Comparison of ENCODE assay signal across 9 cellular contexts in the genomic region with DNA sequence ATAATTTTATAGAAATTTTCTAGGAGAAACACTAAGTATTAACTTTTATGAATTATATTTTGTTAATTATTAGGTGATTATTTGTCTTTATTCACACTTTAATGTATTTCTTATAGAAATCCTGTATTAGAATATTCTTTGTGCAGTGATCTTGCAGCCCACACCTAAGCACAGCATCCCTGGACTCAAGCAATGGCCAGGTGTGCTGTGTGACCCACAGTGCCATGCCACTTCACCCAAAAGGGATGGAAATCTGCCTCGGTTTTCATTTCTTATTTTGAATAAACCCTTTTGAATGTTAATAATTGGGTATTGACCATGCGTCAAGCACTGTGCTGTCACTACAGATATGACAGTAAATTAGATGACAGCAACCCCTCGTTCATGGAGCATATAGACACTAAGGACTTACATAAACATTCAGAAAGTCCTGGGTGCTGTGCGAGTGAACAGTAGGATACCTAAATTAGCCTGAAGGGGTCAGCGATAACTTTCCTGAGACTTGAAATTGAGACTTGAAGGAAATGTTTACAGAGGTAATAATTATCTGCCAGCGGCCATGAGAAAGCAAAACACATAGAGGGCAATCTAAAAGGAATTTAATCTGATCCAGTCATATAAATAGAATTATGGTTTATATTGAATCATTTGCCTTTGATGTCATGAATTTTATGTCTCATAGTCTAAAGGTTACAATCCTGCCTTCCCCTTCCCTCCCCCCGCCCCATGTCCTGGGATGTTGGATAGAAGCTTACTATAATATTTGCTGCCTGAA. TPM values are rescaled to one million over a fixed set of nuclear protein-coding genes. Genes with fewer than 3 reads are reported as not detected.
DNase-seq lines count a peak whose midpoint lies in the region; ATAC-seq, FAIRE-seq and TF ChIP-seq lines count a peak whose summit lies in the region.
"Had no signal": no experiment of that assay in that cellular context is flagged by ENCODE, and none has a peak within 500 bp of the region (broad histone marks: within the 10 kb centered on the region; RNA-seq: fewer than 3 reads in every experiment).

No MANE protein-coding gene starts in this region.

- no peak overlapping the region for H2BK5ac ChIP-seq in mesendoderm (ENCODE audit: low read length)

- no peak overlapping the region for H2BK120ac ChIP-seq in mesendoderm (ENCODE audit: low read depth, low read length)

- H3K4ac ChIP-seq in mesendoderm (ENCODE audit: low read depth, low read length) = no peak overlapping the region

- no TSS peak for BruUV-seq in Calu3 (replicated peaks; lab: Mats Ljungman, UMichigan)

- peak overlapping the region; percentile 59 for H3K9ac ChIP-seq in astrocyte (ENCODE audit: low read length)
- H3K9ac ChIP-seq in mesendoderm (ENCODE audit: low read length) = no peak overlapping the region

- H2AFZ ChIP-seq in astrocyte (ENCODE audit: low read depth, low read length) = no peak overlapping the region

- FAIRE-seq in astrocyte (lab: Jason Lieb, UNC) = no peak

- H3K9me3 Mint-ChIP-seq in Calu3 (ENCODE audit: low read depth, unreplicated experiment) (no peaks in the 10 kb centered on the region), astrocyte (ENCODE audit: unreplicated experiment) (no peaks in the 10 kb centered on the region)

- no peaks in the 10 kb centered on the region for H3K27me3 Mint-ChIP-seq in Calu3 (ENCODE audit: unreplicated experiment)
- no peaks in the 10 kb centered on the region for H3K27me3 Mint-ChIP-seq in astrocyte (ENCODE audit: low read depth, unreplicated experiment)

- peaks cover 10% of the 10 kb centered on the region for H3K36me3 ChIP-seq in astrocyte (ENCODE audit: insufficient read depth, low read length)
- H3K36me3 ChIP-seq in mesendoderm (ENCODE audit: control insufficient read depth, insufficient read depth, low read length) = no peaks in the 10 kb centered on the region
- H3K36me3 ChIP-seq: esophagus muscularis mucosa had no signal

- H3K4me3 ChIP-seq in LNCaP clone FGC (ENCODE audit: low read depth, low read length) (no peak overlapping the region), astrocyte (ENCODE audit: insufficient read depth, low read depth, low read length) (no peak overlapping the region), mesendoderm (ENCODE audit: low read length) (no peak overlapping the region)
- H3K4me3 ChIP-seq: esophagus muscularis mucosa had no signal

- intact Hi-C loops in Calu3 (cut with micrococcal nuclease; ENCODE audit: unreplicated experiment) = loop anchor here (1.0 to 2.0 kb wide), 5 partner anchors 44 to 1012 kb away; no protein-coding TSS in a partner anchor

- H3K27ac ChIP-seq in astrocyte (ENCODE audit: low read depth, low read length) (peak overlapping the region; percentile 74), mesendoderm (ENCODE audit: low read depth, low read length) (no peak overlapping the region)
- H3K27ac ChIP-seq: esophagus muscularis mucosa had no signal

- H2BK15ac ChIP-seq in mesendoderm (replicated peaks; ENCODE audit: low read depth) = no peak overlapping the region

- H4K8ac ChIP-seq in mesendoderm (ENCODE audit: low read depth, low read length) = no peak overlapping the region

- H3K27me3 ChIP-seq in astrocyte (ENCODE audit: insufficient read depth, low read length) (no peaks in the 10 kb centered on the region), mesendoderm (ENCODE audit: insufficient read depth, low read length, poor library complexity) (no peaks in the 10 kb centered on the region)
- H3K27me3 ChIP-seq: esophagus muscularis mucosa had no signal

- H3K36me3 Mint-ChIP-seq in Calu3 (ENCODE audit: insufficient read depth, unreplicated experiment) (peaks cover 11% of the 10 kb centered on the region), astrocyte (ENCODE audit: low read depth, unreplicated experiment) (no peaks in the 10 kb centered on the region)

- peak overlapping the region; percentile 21 for H3K4me3 Mint-ChIP-seq in Calu3 (ENCODE audit: low read depth, unreplicated experiment)
- H3K4me3 Mint-ChIP-seq in astrocyte (ENCODE audit: unreplicated experiment) = no peak overlapping the region

- H3K27ac Mint-ChIP-seq in Calu3 (ENCODE audit: unreplicated experiment) (peak overlapping the region; percentile 34), astrocyte (ENCODE audit: unreplicated experiment) (no peak overlapping the region)

- no peaks in the 10 kb centered on the region for H4K20me1 ChIP-seq in astrocyte (ENCODE audit: insufficient read depth, low read length)

- H3K4me1 Mint-ChIP-seq in Calu3 (ENCODE audit: low read depth, unreplicated experiment) = peaks cover 39% of the 10 kb centered on the region
- peaks cover 4% of the 10 kb centered on the region for H3K4me1 Mint-ChIP-seq in astrocyte (ENCODE audit: low read depth, unreplicated experiment)

- H3K79me1 ChIP-seq in mesendoderm (ENCODE audit: low read length) = no peaks in the 10 kb centered on the region

- H3K23ac ChIP-seq in mesendoderm (ENCODE audit: low read length) = no peak overlapping the region

- ATAC-seq in GM21390 (IDR thresholded peaks at IDR 0.05; ENCODE audit: unreplicated experiment) (no peak), HG03108 (IDR thresholded peaks at IDR 0.05; ENCODE audit: unreplicated experiment) (no peak)

- H3K79me2 ChIP-seq in astrocyte (ENCODE audit: insufficient read depth, low read length) = no peaks in the 10 kb centered on the region
- H3K79me2 ChIP-seq in mesendoderm (ENCODE audit: control insufficient read depth, insufficient read depth, low read length) = no peaks in the 10 kb centered on the region

- H3K4me2 ChIP-seq in astrocyte (ENCODE audit: low read length) (peak overlapping the region; percentile 10), mesendoderm (ENCODE audit: low read length) (no peak overlapping the region)

- H3K4me1 ChIP-seq in astrocyte (ENCODE audit: insufficient read depth, low read length) = peaks cover 7% of the 10 kb centered on the region
- H3K4me1 ChIP-seq in mesendoderm (ENCODE audit: control insufficient read depth, low read depth, low read length) = peaks cover 4% of the 10 kb centered on the region

- DNase-seq in Calu3 (peak; percentile 31), LNCaP clone FGC (ENCODE audit: low read depth) (peak; percentile 63), astrocyte (ENCODE audit: low read depth) (peak; percentile 58), mesendoderm (peak; percentile 83), COLO668 (lab: John Stamatoyannopoulos, UW; ENCODE audit: unreplicated experiment) (no peak), DMS153 (lab: John Stamatoyannopoulos, UW) (no peak)

- H3K9me3 ChIP-seq in astrocyte (ENCODE audit: insufficient read depth, low read depth, low read length) = no peaks in the 10 kb centered on the region
- H3K9me3 ChIP-seq: esophagus muscularis mucosa had no signal

- no CpG with 5 or more reads among the region's 7 CpGs for WGBS in mesendoderm (ENCODE audit: extremely low coverage, insufficient coverage, low lambda C conversion rate)

- TF ChIP-seq CTCF in Calu3 (IDR thresholded peaks at IDR 0.05; ENCODE audit: unreplicated experiment) (peak; percentile 47), LNCaP clone FGC (IDR thresholded peaks at IDR 0.05; ENCODE audit: control insufficient read depth, extremely low read depth, insufficient read depth) (peak; percentile 36), astrocyte (IDR thresholded peaks at IDR 0.05; ENCODE audit: insufficient read depth, low read depth, low read length) (peak; percentile 29)

- CTCF ChIA-PET in Calu3 (lab: Charles Lee) = interaction anchor here (0.6 to 5.3 kb wide), 19 partner anchors 10 to 791 kb away, joined by 3 to 85 read pairs (median 4); a partner anchor contains a TSS

- H4K5ac ChIP-seq in mesendoderm (ENCODE audit: low read length) = no peak overlapping the region

- no peak overlapping the region for H3K56ac ChIP-seq in mesendoderm (ENCODE audit: low read length)

- H3K18ac ChIP-seq in mesendoderm (ENCODE audit: low read length) = no peak overlapping the region

- no peak overlapping the region for H2AK5ac ChIP-seq in mesendoderm (ENCODE audit: low read length)

RNA-seq across cellular contexts. Expression of a gene that starts 52.7 kb away (rescaled TPM):
- total RNA-seq in Calu3 (2022) (0.99 and 1.5 TPM in 2 replicates), astrocyte (4.3 and 6.5 TPM in 2 replicates)
- 0.22 TPM for polyA plus RNA-seq in mesendoderm (2013, experiment 1 of 2)
- polyA plus RNA-seq in mesendoderm (2013, experiment 2 of 2) = 0.14 TPM

RNA-seq across cellular contexts. Expression of a gene that starts 53.5 kb away (rescaled TPM):
- total RNA-seq in Calu3 (2022) (125 and 135 TPM in 2 replicates), astrocyte (52.9 and 56.6 TPM in 2 replicates)
- polyA plus RNA-seq in mesendoderm (2013, experiment 1 of 2) = 7.2 TPM
- 7.3 TPM for polyA plus RNA-seq in mesendoderm (2013, experiment 2 of 2)

Comparison
In these comparisons a context has a peak if more than half of its experiments do, and no peak if none do; other contexts are left out.
1. DNase-seq: peak in Calu3 (single experiment), LNCaP clone FGC (single experiment), astrocyte (single experiment) and mesendoderm (single experiment); none in COLO668 (single experiment) and DMS153 (single experiment).
2. Peak in every context shown above with its lines, with median percentiles within 50 percentile points of each other: CTCF ChIP-seq.